ENCODE assay signal across 8 cellular contexts in genomic region chr2:89968567-89968966, GRCh38.
DNase-seq lines count a peak whose midpoint lies in the region; ATAC-seq, FAIRE-seq and TF ChIP-seq lines count a peak whose summit lies in the region.
"Not testable (repeated sequence)": the region's sequence is repeated elsewhere in the genome, so short reads cannot be mapped to it uniquely, and the experiment has no call there.

No MANE protein-coding gene starts in this region.

- not testable (repeated sequence) for H3K9me2 ChIP-seq in OCI-LY7 (ENCODE audit: insufficient read depth, low read length)

- FAIRE-seq in small intestine (lab: Jason Lieb, UNC) = not testable (repeated sequence)

- H3K4me1 ChIP-seq in OCI-LY7 (ENCODE audit: insufficient read depth, low read length, poor library complexity, severe bottlenecking) = peaks cover 21% of the 10 kb centered on the region
- H3K4me1 ChIP-seq in small intestine (ENCODE audit: control insufficient read depth in 2 of 2, insufficient read depth in 1 of 2, low read depth in 1 of 2, low read length in 1 of 2) = not testable (repeated sequence)

- H3K79me2 ChIP-seq in OCI-LY7 (ENCODE audit: insufficient read depth, low read depth, low read length) = not testable (repeated sequence)

- WGBS in small intestine, 3 donors = 22 to 28% (median 24%) methylated on average over 3 of the region's 3 CpGs

- peak overlapping the region; percentile 65 for H3K4me2 ChIP-seq in OCI-LY7 (ENCODE audit: low read length)

- peak overlapping the region; percentile 56 for H3K4me3 ChIP-seq in OCI-LY7 (ENCODE audit: low read depth, low read length, poor library complexity, severe bottlenecking)
- H3K4me3 ChIP-seq in small intestine (ENCODE audit: low read depth in 1 of 2, low read length in 2 of 2) = not testable (repeated sequence)

- H4K20me1 ChIP-seq in OCI-LY7 (ENCODE audit: insufficient read depth, low read length) = not testable (repeated sequence)

- intact Hi-C loops in OCI-LY7 (cut with micrococcal nuclease; ENCODE audit: unreplicated experiment) = not testable (repeated sequence)

- peak overlapping the region; percentile 46 for H3K27ac ChIP-seq in OCI-LY7 (ENCODE audit: low read depth, low read length, poor library complexity, severe bottlenecking)
- not testable (repeated sequence) for H3K27ac ChIP-seq in small intestine (ENCODE audit: low read depth in 1 of 2, low read length in 1 of 2)

- not testable (repeated sequence) for H3K27me3 ChIP-seq in small intestine (ENCODE audit: control insufficient read depth in 2 of 2, insufficient read depth in 2 of 2, low read length in 2 of 2)

- POLR2A ChIA-PET in OCI-LY7 (lab: Charles Lee) = not testable (repeated sequence)

- ATAC-seq in GM18511 (IDR thresholded peaks at IDR 0.05; ENCODE audit: unreplicated experiment) (peak; percentile 86), GM19324 (IDR thresholded peaks at IDR 0.05; ENCODE audit: low FRiP score, unreplicated experiment) (peak; percentile 85), GM21528 (IDR thresholded peaks at IDR 0.05; ENCODE audit: low FRiP score, unreplicated experiment) (peak; percentile 58), HG02759 (IDR thresholded peaks at IDR 0.05; ENCODE audit: unreplicated experiment) (peak; percentile 73), HG03025 (IDR thresholded peaks at IDR 0.05; ENCODE audit: low FRiP score, unreplicated experiment) (peak; percentile 95), HG03378 (IDR thresholded peaks at IDR 0.05; ENCODE audit: unreplicated experiment) (peak; percentile 95)

- not testable (repeated sequence) for H3K36me3 ChIP-seq in OCI-LY7 (ENCODE audit: insufficient read depth, low read length); small intestine (ENCODE audit: control insufficient read depth in 2 of 2, insufficient read depth in 2 of 2, low read length in 2 of 2)

- CTCF ChIA-PET in OCI-LY7 (lab: Charles Lee; ENCODE audit: unreplicated experiment) = not testable (repeated sequence)

- not testable (repeated sequence) for BruUV-seq in OCI-LY7 (replicated peaks; lab: Mats Ljungman, UMichigan)

- TF ChIP-seq CTCF in OCI-LY7 (conservative IDR thresholded peaks at IDR 0.05; ENCODE audit: low read length) = not testable (repeated sequence)

- H2AFZ ChIP-seq in OCI-LY7 (ENCODE audit: low read length) = not testable (repeated sequence)

- H3K9me3 ChIP-seq in OCI-LY7 (ENCODE audit: low read length); small intestine (ENCODE audit: control insufficient read depth, low read depth): not testable (repeated sequence)

- peak; percentile 74 for DNase-seq in OCI-LY7 (ENCODE audit: low spot score)
- peak; percentile 4 for DNase-seq in small intestine
